23 cellular contexts compared by ENCODE assay signal in the genomic region with DNA sequence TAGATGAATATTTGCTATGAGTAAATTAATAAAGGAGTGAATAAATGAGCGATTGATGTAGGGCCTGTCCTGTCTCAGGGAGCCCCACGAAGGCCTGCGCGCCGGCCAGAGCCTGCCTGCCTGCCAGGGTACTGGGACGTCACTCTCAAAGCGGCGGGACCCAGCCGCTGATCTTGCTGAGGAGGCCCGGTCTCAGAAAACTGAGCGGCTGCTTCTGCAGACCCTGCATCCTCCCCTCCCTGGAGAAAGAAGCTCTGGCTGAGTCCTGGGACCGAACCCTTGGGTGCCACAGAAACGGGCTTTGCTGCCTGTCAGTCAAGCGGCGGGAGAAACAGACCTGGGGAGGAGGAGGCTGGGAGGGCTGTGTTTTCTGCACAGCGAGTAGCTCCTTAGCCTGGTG.
DNase-seq lines count a peak whose midpoint lies in the region; ATAC-seq and TF ChIP-seq lines count a peak whose summit lies in the region.
"Had no signal": no experiment of that assay in that cellular context is flagged by ENCODE, and none has a peak within 500 bp of the region (broad histone marks: within the 10 kb centered on the region; RNA-seq: fewer than 3 reads in every experiment).

No MANE protein-coding gene starts in this region.

- H3K9ac ChIP-seq in neuronal stem cell (ENCODE audit: low read depth, low read length, poor library complexity) = no peak overlapping the region
- H3K9ac ChIP-seq: KMS-11 had no signal

- H2BK15ac ChIP-seq in neuronal stem cell (ENCODE audit: low read length) = no peak overlapping the region

- H4K8ac ChIP-seq in neuronal stem cell (ENCODE audit: low read depth, low read length) = no peak overlapping the region

- DNase-seq in cardiac septum (ENCODE audit: low spot score) = peak; percentile 63
- DNase-seq in Right ventricle myocardium superior = no peak
- DNase-seq in endothelial cell (ENCODE audit: low spot score) = no peak
- no peak for DNase-seq in neuronal stem cell (ENCODE audit: low spot score)
- DNase-seq in 8988T = no peak
- no peak for DNase-seq in SKM-1 (lab: John Stamatoyannopoulos, UW; ENCODE audit: unreplicated experiment)
- DNase-seq in caudate nucleus (lab: John Stamatoyannopoulos, UW) = no peak
- DNase-seq in D341Med (ENCODE audit: low spot score) = no peak
- DNase-seq: COR-L47; DMS 273 treated with DMSO at 0.1 percent for 48 hours; IMR-90; NCI-H1092 treated with DMSO at 0.1 percent for 48 hours; NCI-H1436 treated with DMSO at 0.1 percent for 48 hours; NCI-H1930; NCI-H226; NCI-H510A treated with DMSO at 0.1 percent for 48 hours; NCI-H774; NK-92 treated with Interleukin-12 subunit alpha and Interleukin-12 subunit beta, amount 100 ng/mL, for 24 hours; SJCRH30 had no signal

- no peak overlapping the region for H2AFZ ChIP-seq in neuronal stem cell (ENCODE audit: low read length)

- no peak overlapping the region for H3K4ac ChIP-seq in neuronal stem cell (ENCODE audit: low read length)

- H3K4me1 ChIP-seq in neuronal stem cell (ENCODE audit: control insufficient read depth in 2 of 2, insufficient read depth in 1 of 2, low read depth in 1 of 2, low read length in 2 of 2) = peaks cover 0 to 23% of the 10 kb centered on the region in 2 donors
- H3K4me1 ChIP-seq: HAP-1, SJCRH30 had no signal

- H3K23ac ChIP-seq in neuronal stem cell (ENCODE audit: low read depth, low read length, poor library complexity) = no peak overlapping the region

- intact Hi-C loops in cardiac septum (cut with DNase I) (no loop called here), Right ventricle myocardium superior (cut with DNase I) (no loop called here)

- no peaks in the 10 kb centered on the region for H3K9me3 Mint-ChIP-seq in endothelial cell (ENCODE audit: unreplicated experiment)
- H3K9me3 Mint-ChIP-seq: CD4-positive, alpha-beta T cell had no signal

- H3K4me1 Mint-ChIP-seq in endothelial cell (ENCODE audit: unreplicated experiment) = peaks cover 22% of the 10 kb centered on the region

- peaks cover 0 to under 1% of the 10 kb centered on the region in 2 donors for H3K9me3 ChIP-seq in neuronal stem cell (replicated peaks in 1 of 2; ENCODE audit: control insufficient read depth in 2 of 2, insufficient read depth in 1 of 2, low read depth in 1 of 2, low read length in 2 of 2)
- H3K9me3 ChIP-seq: HAP-1, SJCRH30 had no signal

- no peak overlapping the region for H2BK5ac ChIP-seq in neuronal stem cell (ENCODE audit: low read length)

- peak overlapping the region; percentile 71 for H3K18ac ChIP-seq in neuronal stem cell (ENCODE audit: low read length)

- no peak for ATAC-seq in Right ventricle myocardium superior (ENCODE audit: poor library complexity)
- ATAC-seq: GM12878 had no signal

- H3K36me3 Mint-ChIP-seq in endothelial cell (ENCODE audit: low read depth, unreplicated experiment) = no peaks in the 10 kb centered on the region

- H4K91ac ChIP-seq in neuronal stem cell (ENCODE audit: low read depth, low read length, poor library complexity) = no peak overlapping the region

- H3K4me3 ChIP-seq in neuronal stem cell (ENCODE audit: low read length in 2 of 2) = no peak overlapping the region
- H3K4me3 ChIP-seq: GM12878, HAP-1, SJCRH30 had no signal

- no peak for TF ChIP-seq CTCF in endothelial cell (IDR thresholded peaks at IDR 0.05; ENCODE audit: unreplicated experiment)

- H3K79me1 ChIP-seq in neuronal stem cell (ENCODE audit: low read depth, low read length) = no peaks in the 10 kb centered on the region

- H3K27ac ChIP-seq in neuronal stem cell (replicated peaks; ENCODE audit: low read length) (no peak overlapping the region), caudate nucleus (ENCODE audit: low read depth, low read length) (no peak overlapping the region)
- H3K27ac ChIP-seq: KMS-11, SJCRH30 had no signal

- H3K36me3 ChIP-seq in neuronal stem cell (replicated peaks in 1 of 2; ENCODE audit: control insufficient read depth in 2 of 2, insufficient read depth in 2 of 2, low read length in 2 of 2) = no peaks in the 10 kb centered on the region
- H3K36me3 ChIP-seq: HAP-1, SJCRH30 had no signal

- H2BK120ac ChIP-seq in neuronal stem cell (ENCODE audit: low read depth, low read length) = peak overlapping the region; percentile 74

- peak overlapping the region; percentile 4 for H3K14ac ChIP-seq in neuronal stem cell (ENCODE audit: low read length)

- no peak overlapping the region for H2BK12ac ChIP-seq in neuronal stem cell (ENCODE audit: low read length)

- H3K27me3 ChIP-seq in neuronal stem cell (ENCODE audit: control insufficient read depth in 3 of 3, insufficient read depth in 3 of 3, low read depth in 1 of 3, low read length in 3 of 3) = peaks cover 0 to 3% (median 0%) of the 10 kb centered on the region in 3 experiments

- H2AK5ac ChIP-seq in neuronal stem cell (ENCODE audit: low read depth, low read length) = no peak overlapping the region

- peak overlapping the region; percentile 62 for H3K27ac Mint-ChIP-seq in endothelial cell (ENCODE audit: unreplicated experiment)
- H3K27ac Mint-ChIP-seq: CD4-positive, alpha-beta T cell had no signal

- H3K27me3 Mint-ChIP-seq in endothelial cell (ENCODE audit: unreplicated experiment) = peaks cover 4% of the 10 kb centered on the region

- H3K4me2 ChIP-seq in neuronal stem cell (ENCODE audit: insufficient read depth, low read length, poor library complexity, severe bottlenecking) = no peak overlapping the region
- H3K4me2 ChIP-seq: KMS-11 had no signal

- H3K4me3 Mint-ChIP-seq in endothelial cell (ENCODE audit: unreplicated experiment) = no peak overlapping the region
- H3K4me3 Mint-ChIP-seq: CD4-positive, alpha-beta T cell had no signal

- 100% methylated on average over 1 of the region's 16 CpGs; no CpG with 5 or more reads in 1 of the 2 donors for WGBS in neuronal stem cell (ENCODE audit: extremely low coverage in 2 of 2, insufficient read length in 2 of 2, insufficient replicate concordance in 1 of 2), 2 donors
